1 cellular context compared by ENCODE assay signal in genomic region chr13:101399365-101399764, GRCh38.
TF ChIP-seq lines count a peak whose summit lies in the region.

No MANE protein-coding gene starts in this region.

TF ChIP-seq in GM23338, 12 proteins besides CTCF, POLR2A, EP300 and RAD21 (continued from another document):
- no peak for TF ChIP-seq JUNB (IDR thresholded peaks at IDR 0.05; ENCODE audit: unreplicated experiment)
- no peak for TF ChIP-seq NANOG (IDR thresholded peaks at IDR 0.05; ENCODE audit: borderline replicate concordance)
- no peak for TF ChIP-seq ZNF114 (CRISPR knock-in tag; IDR thresholded peaks at IDR 0.05)
- TF ChIP-seq EZH2phosphoT487 (IDR thresholded peaks at IDR 0.05; ENCODE audit: unreplicated experiment): no peak
- no peak for TF ChIP-seq ZNF331 (CRISPR knock-in tag; IDR thresholded peaks at IDR 0.05; ENCODE audit: low read depth)
- TF ChIP-seq EZH2 (IDR thresholded peaks at IDR 0.05; ENCODE audit: low read depth, unreplicated experiment): no peak
- TF ChIP-seq, protein P1, sequence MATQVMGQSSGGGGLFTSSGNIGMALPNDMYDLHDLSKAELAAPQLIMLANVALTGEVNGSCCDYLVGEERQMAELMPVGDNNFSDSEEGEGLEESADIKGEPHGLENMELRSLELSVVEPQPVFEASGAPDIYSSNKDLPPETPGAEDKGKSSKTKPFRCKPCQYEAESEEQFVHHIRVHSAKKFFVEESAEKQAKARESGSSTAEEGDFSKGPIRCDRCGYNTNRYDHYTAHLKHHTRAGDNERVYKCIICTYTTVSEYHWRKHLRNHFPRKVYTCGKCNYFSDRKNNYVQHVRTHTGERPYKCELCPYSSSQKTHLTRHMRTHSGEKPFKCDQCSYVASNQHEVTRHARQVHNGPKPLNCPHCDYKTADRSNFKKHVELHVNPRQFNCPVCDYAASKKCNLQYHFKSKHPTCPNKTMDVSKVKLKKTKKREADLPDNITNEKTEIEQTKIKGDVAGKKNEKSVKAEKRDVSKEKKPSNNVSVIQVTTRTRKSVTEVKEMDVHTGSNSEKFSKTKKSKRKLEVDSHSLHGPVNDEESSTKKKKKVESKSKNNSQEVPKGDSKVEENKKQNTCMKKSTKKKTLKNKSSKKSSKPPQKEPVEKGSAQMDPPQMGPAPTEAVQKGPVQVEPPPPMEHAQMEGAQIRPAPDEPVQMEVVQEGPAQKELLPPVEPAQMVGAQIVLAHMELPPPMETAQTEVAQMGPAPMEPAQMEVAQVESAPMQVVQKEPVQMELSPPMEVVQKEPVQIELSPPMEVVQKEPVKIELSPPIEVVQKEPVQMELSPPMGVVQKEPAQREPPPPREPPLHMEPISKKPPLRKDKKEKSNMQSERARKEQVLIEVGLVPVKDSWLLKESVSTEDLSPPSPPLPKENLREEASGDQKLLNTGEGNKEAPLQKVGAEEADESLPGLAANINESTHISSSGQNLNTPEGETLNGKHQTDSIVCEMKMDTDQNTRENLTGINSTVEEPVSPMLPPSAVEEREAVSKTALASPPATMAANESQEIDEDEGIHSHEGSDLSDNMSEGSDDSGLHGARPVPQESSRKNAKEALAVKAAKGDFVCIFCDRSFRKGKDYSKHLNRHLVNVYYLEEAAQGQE (IDR thresholded peaks at IDR 0.05; ENCODE audit: unreplicated experiment): no peak
